ENCODE assay signal across 9 cellular contexts in the genomic region with DNA sequence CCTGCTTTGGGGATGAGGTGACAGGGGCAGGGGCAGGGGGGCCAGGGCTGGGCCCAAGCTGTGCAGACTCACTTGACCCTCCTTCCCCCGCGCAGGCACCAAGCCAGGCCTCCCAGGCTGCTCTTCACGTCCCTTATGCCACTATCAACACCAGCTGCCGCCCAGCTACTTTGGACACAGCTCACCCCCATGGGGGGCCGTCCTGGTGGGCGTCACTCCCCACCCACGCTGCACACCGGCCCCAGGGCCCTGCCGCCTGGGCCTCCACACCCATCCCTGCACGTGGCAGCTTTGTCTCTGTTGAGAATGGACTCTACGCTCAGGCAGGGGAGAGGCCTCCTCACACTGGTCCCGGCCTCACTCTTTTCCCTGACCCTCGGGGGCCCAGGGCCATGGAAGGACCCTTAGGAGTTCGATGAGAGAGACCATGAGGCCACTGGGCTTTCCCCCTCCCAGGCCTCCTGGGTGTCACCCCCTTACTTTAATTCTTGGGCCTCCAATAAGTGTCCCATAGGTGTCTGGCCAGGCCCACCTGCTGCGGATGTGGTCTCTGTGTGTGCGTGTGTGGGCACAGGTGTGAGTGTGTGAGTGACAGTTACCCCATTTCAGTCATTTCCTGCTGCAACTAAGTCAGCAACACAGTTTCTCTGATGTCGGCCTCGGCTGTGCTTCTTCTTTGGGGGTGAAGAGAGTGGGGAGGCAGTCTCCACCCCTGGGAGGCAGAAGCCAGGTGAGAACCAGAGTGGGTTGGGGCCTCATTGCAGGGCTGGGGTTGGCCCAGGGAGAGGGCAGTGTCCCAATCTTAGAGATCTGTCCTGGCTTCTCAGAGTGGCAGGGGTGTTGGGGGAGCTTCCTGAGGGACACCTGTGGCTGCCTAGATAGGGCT. TPM values are rescaled to one million over a fixed set of nuclear protein-coding genes. Genes with fewer than 3 reads are reported as not detected.
A peak's percentile ranks its signal among the peaks of the same experiment; 100 is the strongest.
DNase-seq lines count a peak whose midpoint lies in the region; ATAC-seq and TF ChIP-seq lines count a peak whose summit lies in the region.
"Had no signal": no experiment of that assay in that cellular context is flagged by ENCODE, and none has a peak within 500 bp of the region (broad histone marks: within the 10 kb centered on the region; RNA-seq: fewer than 3 reads in every experiment).

No MANE protein-coding gene starts in this region.

- CTCF ChIA-PET in OCI-LY7 (lab: Charles Lee; ENCODE audit: unreplicated experiment), result interaction anchor here (1.3 kb wide), 1 partner anchor 88 kb away, joined by 4 read pairs; no protein-coding TSS in a partner anchor

- peaks cover 61% of the 10 kb centered on the region for H3K79me2 ChIP-seq in OCI-LY7 (ENCODE audit: insufficient read depth, low read depth, low read length)
- H3K79me2 ChIP-seq in smooth muscle cell (ENCODE audit: low read depth), result no peaks in the 10 kb centered on the region

- H3K4me2 ChIP-seq in OCI-LY7 (ENCODE audit: low read length) (peak overlapping the region; percentile 93), smooth muscle cell (no peak overlapping the region)

- H3K27ac ChIP-seq in OCI-LY7 (ENCODE audit: low read depth, low read length, poor library complexity, severe bottlenecking), result peak overlapping the region; percentile 96
- H3K27ac ChIP-seq in smooth muscle cell (ENCODE audit: low read depth), result no peak overlapping the region
- H3K27ac ChIP-seq: 22Rv1 had no signal

- H3K27me3 Mint-ChIP-seq in activated naive CD4-positive, alpha-beta T cell treated with anti-CD3 and anti-CD28 coated beads, Interleukin-2, amount 50 U/mL, for 24 hours, result no peaks in the 10 kb centered on the region

- H2AFZ ChIP-seq in OCI-LY7 (ENCODE audit: low read length) (no peak overlapping the region), smooth muscle cell (ENCODE audit: low read depth) (no peak overlapping the region)

- H3K9me2 ChIP-seq in OCI-LY7 (ENCODE audit: insufficient read depth, low read length), result no peaks in the 10 kb centered on the region

- 90% methylated on average over 18 of the region's 18 CpGs for WGBS in smooth muscle cell (ENCODE audit: low lambda C conversion rate)

- peak overlapping the region; percentile 97 for H3K4me3 Mint-ChIP-seq in activated naive CD4-positive, alpha-beta T cell treated with anti-CD3 and anti-CD28 coated beads, Interleukin-2, amount 50 U/mL, for 24 hours

- intact Hi-C loops in OCI-LY7 (cut with micrococcal nuclease; ENCODE audit: unreplicated experiment), result loop anchor here (1.0 to 5.0 kb wide), 2 partner anchors 31 to 74 kb away; a partner anchor contains a TSS

- H3K9me3 ChIP-seq in OCI-LY7 (ENCODE audit: low read length) (no peaks in the 10 kb centered on the region), smooth muscle cell (replicated peaks; ENCODE audit: low read depth) (no peaks in the 10 kb centered on the region)

- no peaks in the 10 kb centered on the region for H3K9me3 Mint-ChIP-seq in activated naive CD4-positive, alpha-beta T cell treated with anti-CD3 and anti-CD28 coated beads, Interleukin-2, amount 50 U/mL, for 24 hours

- H3F3A ChIP-seq in smooth muscle cell (ENCODE audit: low read depth), result no peaks in the 10 kb centered on the region

- POLR2A ChIA-PET in OCI-LY7 (lab: Charles Lee), result interaction anchor here (1.0 to 3.8 kb wide), 8 partner anchors 10 to 88 kb away, joined by 3 to 15 read pairs (median 6); no protein-coding TSS in a partner anchor

- H3K4me1 Mint-ChIP-seq in activated naive CD4-positive, alpha-beta T cell treated with anti-CD3 and anti-CD28 coated beads, Interleukin-2, amount 50 U/mL, for 24 hours, result peaks cover 66% of the 10 kb centered on the region

- BruUV-seq in OCI-LY7 (replicated peaks; lab: Mats Ljungman, UMichigan), result no TSS peak

- TF ChIP-seq CTCF in OCI-LY7 (conservative IDR thresholded peaks at IDR 0.05; ENCODE audit: low read length), result no peak
- TF ChIP-seq CTCF in smooth muscle cell (IDR thresholded peaks at IDR 0.05; ENCODE audit: borderline replicate concordance, insufficient read depth, poor library complexity, severe bottlenecking), result no peak

- H3K4me1 ChIP-seq in OCI-LY7 (ENCODE audit: insufficient read depth, low read length, poor library complexity, severe bottlenecking) (peaks cover 76% of the 10 kb centered on the region), smooth muscle cell (ENCODE audit: low read depth) (no peaks in the 10 kb centered on the region)

- no peak for ATAC-seq in GM18870 (IDR thresholded peaks at IDR 0.05; ENCODE audit: unreplicated experiment)

- H3K36me3 Mint-ChIP-seq in activated naive CD4-positive, alpha-beta T cell treated with anti-CD3 and anti-CD28 coated beads, Interleukin-2, amount 50 U/mL, for 24 hours, result peaks cover 4% of the 10 kb centered on the region

- H3K4me3 ChIP-seq in OCI-LY7 (ENCODE audit: low read depth, low read length, poor library complexity, severe bottlenecking), result peak overlapping the region; percentile 92
- H3K4me3 ChIP-seq in smooth muscle cell, result no peak overlapping the region

- H4K20me1 ChIP-seq in OCI-LY7 (ENCODE audit: insufficient read depth, low read length), result no peaks in the 10 kb centered on the region
- H4K20me1 ChIP-seq in smooth muscle cell (ENCODE audit: low read depth), result no peaks in the 10 kb centered on the region

- H3K9ac ChIP-seq in smooth muscle cell (ENCODE audit: low read depth), result no peak overlapping the region

- H3K27me3 ChIP-seq in smooth muscle cell (ENCODE audit: low read depth), result no peaks in the 10 kb centered on the region

- peak overlapping the region; percentile 99 for H3K27ac Mint-ChIP-seq in activated naive CD4-positive, alpha-beta T cell treated with anti-CD3 and anti-CD28 coated beads, Interleukin-2, amount 50 U/mL, for 24 hours

- H3K36me3 ChIP-seq in OCI-LY7 (ENCODE audit: insufficient read depth, low read length), result peaks cover 61% of the 10 kb centered on the region
- no peaks in the 10 kb centered on the region for H3K36me3 ChIP-seq in smooth muscle cell (ENCODE audit: low read depth)

- DNase-seq in DMS 273 (lab: John Stamatoyannopoulos, UW; ENCODE audit: unreplicated experiment) (peak; percentile 70), DMS 273 treated with DMSO at 0.1 percent for 48 hours (lab: John Stamatoyannopoulos, UW) (no peak), OCI-LY7 (ENCODE audit: low spot score) (peak; percentile 98), smooth muscle cell (lab: John Stamatoyannopoulos, UW; ENCODE audit: unreplicated experiment) (no peak), GDM1 (lab: John Stamatoyannopoulos, UW) (no peak)
- DNase-seq in stimulated activated CD8-positive, alpha-beta memory T cell treated with anti-CD3 and anti-CD28 coated beads, Interleukin-12 subunit alpha, Interleukin-12 subunit beta, amount 100 ng/mL, for 1 hour (ENCODE audit: low read depth), result peak; percentile 65

RNA-seq across cellular contexts. Expression of a gene that starts 1.3 kb away (rescaled TPM):
- total RNA-seq in OCI-LY7 (2014; rRNA removed; shearing (Covaris generic)), result 61.5 and 83.3 TPM in 2 replicates
- 86.6 and 99.4 TPM in 2 replicates for total RNA-seq in OCI-LY7 (2022)
- not detected in 2 replicates for total RNA-seq in smooth muscle cell
- 0.41 TPM in 1 of 2 replicates, not detected in the other for polyA plus RNA-seq in smooth muscle cell

RNA-seq across cellular contexts. Expression of a gene that starts 43.4 kb away (rescaled TPM):
- total RNA-seq in OCI-LY7 (2014; rRNA removed; shearing (Covaris generic)), result 56.1 and 82.8 TPM in 2 replicates
- total RNA-seq in OCI-LY7 (2022) (70.2 and 79.2 TPM in 2 replicates), smooth muscle cell (0.04 and 0.85 TPM in 2 replicates)
- polyA plus RNA-seq in smooth muscle cell, result 0.96 and 1.3 TPM in 2 replicates

RNA-seq across cellular contexts. Expression of a gene that starts 43.9 kb away (rescaled TPM):
- 20.2 and 33.2 TPM in 2 replicates for total RNA-seq in OCI-LY7 (2014; rRNA removed; shearing (Covaris generic))
- 23.2 and 31.7 TPM in 2 replicates for total RNA-seq in OCI-LY7 (2022)
- 3.5 and 7.1 TPM in 2 replicates for total RNA-seq in smooth muscle cell
- polyA plus RNA-seq in smooth muscle cell, result 3.2 and 8.5 TPM in 2 replicates

RNA-seq across cellular contexts. Expression of a gene that starts 52.7 kb away (rescaled TPM):
- 3.9 and 4.6 TPM in 2 replicates for total RNA-seq in OCI-LY7 (2014; rRNA removed; shearing (Covaris generic))
- total RNA-seq in OCI-LY7 (2022), result 5.2 and 6.1 TPM in 2 replicates
- total RNA-seq in smooth muscle cell, result 4.8 and 6.5 TPM in 2 replicates
- 7.2 and 7.4 TPM in 2 replicates for polyA plus RNA-seq in smooth muscle cell

Comparison
In these comparisons a context has a peak if more than half of its experiments do, and no peak if none do; other contexts are left out.
1. DNase-seq: peak in DMS 273 (single experiment), OCI-LY7 (single experiment) and stimulated activated CD8-positive, alpha-beta memory T cell treated with anti-CD3 and anti-CD28 coated beads, Interleukin-12 subunit alpha, Interleukin-12 subunit beta, amount 100 ng/mL, for 1 hour (single experiment); none in DMS 273 treated with DMSO at 0.1 percent for 48 hours (single experiment), smooth muscle cell (single experiment) and GDM1 (single experiment).
2. RNA of a gene that starts 1.3 kb away (total RNA-seq): 61.5 to 99.4 TPM in OCI-LY7; not detected in smooth muscle cell; every median in the first group is over 10 times any median in the second.
3. RNA of a gene that starts 43.4 kb away (total RNA-seq): 56.1 to 82.8 TPM in OCI-LY7; 0.04 to 0.85 TPM in smooth muscle cell; every median in the first group is over 10 times any median in the second.